1 cellular context compared by ENCODE assay signal in the genomic region with DNA sequence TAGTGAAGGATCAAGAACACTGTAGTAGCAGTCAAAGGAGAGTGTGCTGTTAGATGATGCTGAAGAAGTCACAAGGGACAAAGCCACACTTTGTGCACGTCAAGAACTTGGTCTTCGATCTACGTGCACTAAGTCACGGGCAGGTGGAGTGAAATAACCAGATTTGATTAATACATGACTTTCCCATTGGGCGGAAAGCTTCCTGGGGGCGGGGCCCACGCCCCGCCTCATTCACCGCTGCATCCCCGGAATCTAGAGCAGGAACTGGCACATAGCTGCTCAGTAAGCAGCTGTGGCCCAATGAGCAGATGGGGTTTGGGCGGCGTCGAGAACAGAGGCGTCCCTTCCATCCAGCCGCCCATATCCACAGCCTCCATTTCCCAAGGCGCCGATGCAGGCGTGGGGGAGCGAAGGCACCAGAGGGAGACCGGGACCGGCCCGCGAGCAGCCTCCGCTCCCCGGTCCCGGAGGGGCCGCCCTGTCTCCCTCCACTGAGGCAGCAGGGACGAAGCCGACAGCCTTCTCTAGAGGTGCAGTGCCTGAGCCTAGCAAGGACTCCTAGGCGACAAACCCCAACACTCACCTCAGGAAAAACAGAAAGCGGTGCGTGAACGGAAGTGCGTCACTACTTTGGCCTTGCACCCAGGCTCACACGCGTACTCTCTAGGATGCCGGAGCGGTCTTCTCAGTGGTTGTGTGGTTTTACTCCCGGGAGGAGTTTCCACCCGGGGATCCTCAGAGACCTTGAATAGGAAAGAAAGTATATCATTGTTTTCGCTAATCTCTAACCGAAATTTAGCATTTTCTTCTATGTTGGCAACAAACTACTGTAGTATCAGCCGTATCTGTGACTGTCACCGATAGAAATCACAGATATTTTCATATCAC.
TF ChIP-seq lines count a peak whose summit lies in the region.

No MANE protein-coding gene starts in this region.

TF ChIP-seq in SK-N-SH, 30 proteins besides CTCF, POLR2A, EP300 and RAD21 (continued from another document):
- TF ChIP-seq CHD2 (IDR thresholded peaks at IDR 0.05; ENCODE audit: low read length, partially characterized antibody) = no peak
- no peak for TF ChIP-seq RCOR1 (IDR thresholded peaks at IDR 0.05; ENCODE audit: low read length)
- TF ChIP-seq, protein P1, sequence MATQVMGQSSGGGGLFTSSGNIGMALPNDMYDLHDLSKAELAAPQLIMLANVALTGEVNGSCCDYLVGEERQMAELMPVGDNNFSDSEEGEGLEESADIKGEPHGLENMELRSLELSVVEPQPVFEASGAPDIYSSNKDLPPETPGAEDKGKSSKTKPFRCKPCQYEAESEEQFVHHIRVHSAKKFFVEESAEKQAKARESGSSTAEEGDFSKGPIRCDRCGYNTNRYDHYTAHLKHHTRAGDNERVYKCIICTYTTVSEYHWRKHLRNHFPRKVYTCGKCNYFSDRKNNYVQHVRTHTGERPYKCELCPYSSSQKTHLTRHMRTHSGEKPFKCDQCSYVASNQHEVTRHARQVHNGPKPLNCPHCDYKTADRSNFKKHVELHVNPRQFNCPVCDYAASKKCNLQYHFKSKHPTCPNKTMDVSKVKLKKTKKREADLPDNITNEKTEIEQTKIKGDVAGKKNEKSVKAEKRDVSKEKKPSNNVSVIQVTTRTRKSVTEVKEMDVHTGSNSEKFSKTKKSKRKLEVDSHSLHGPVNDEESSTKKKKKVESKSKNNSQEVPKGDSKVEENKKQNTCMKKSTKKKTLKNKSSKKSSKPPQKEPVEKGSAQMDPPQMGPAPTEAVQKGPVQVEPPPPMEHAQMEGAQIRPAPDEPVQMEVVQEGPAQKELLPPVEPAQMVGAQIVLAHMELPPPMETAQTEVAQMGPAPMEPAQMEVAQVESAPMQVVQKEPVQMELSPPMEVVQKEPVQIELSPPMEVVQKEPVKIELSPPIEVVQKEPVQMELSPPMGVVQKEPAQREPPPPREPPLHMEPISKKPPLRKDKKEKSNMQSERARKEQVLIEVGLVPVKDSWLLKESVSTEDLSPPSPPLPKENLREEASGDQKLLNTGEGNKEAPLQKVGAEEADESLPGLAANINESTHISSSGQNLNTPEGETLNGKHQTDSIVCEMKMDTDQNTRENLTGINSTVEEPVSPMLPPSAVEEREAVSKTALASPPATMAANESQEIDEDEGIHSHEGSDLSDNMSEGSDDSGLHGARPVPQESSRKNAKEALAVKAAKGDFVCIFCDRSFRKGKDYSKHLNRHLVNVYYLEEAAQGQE (IDR thresholded peaks at IDR 0.05; ENCODE audit: low read depth, low read length) = no peak
- TF ChIP-seq MXI1 (IDR thresholded peaks at IDR 0.05; ENCODE audit: low read depth, low read length) = peak; percentile 73; the same call in 1 of the 2 replicates
- TF ChIP-seq, protein P2, sequence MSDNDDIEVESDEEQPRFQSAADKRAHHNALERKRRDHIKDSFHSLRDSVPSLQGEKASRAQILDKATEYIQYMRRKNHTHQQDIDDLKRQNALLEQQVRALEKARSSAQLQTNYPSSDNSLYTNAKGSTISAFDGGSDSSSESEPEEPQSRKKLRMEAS (IDR thresholded peaks at IDR 0.05; ENCODE audit: low read depth) = peak; percentile 75; the same call in 1 of the 2 replicates
- no peak for TF ChIP-seq GATA2 (CRISPR knock-in tag; IDR thresholded peaks at IDR 0.05)
- no peak for TF ChIP-seq RFX5 (IDR thresholded peaks at IDR 0.05; ENCODE audit: low read length)
- TF ChIP-seq TCF12 (IDR thresholded peaks at IDR 0.05) = no peak
- TF ChIP-seq, protein P3, sequence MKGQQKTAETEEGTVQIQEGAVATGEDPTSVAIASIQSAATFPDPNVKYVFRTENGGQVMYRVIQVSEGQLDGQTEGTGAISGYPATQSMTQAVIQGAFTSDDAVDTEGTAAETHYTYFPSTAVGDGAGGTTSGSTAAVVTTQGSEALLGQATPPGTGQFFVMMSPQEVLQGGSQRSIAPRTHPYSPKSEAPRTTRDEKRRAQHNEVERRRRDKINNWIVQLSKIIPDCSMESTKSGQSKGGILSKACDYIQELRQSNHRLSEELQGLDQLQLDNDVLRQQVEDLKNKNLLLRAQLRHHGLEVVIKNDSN (IDR thresholded peaks at IDR 0.05; ENCODE audit: borderline replicate concordance, low read depth) = no peak; the same call in 1 of the 2 replicates
- no peak for TF ChIP-seq SMC3 (IDR thresholded peaks at IDR 0.05; ENCODE audit: low read depth, low read length)
- TF ChIP-seq ELF1 (IDR thresholded peaks at IDR 0.05) = 0 out of 2 replicates have a peak, but pooled peaks have one; percentile 31
- TF ChIP-seq FOSL2 (IDR thresholded peaks at IDR 0.05; ENCODE audit: borderline replicate concordance, low read depth) = no peak
- TF ChIP-seq, protein P4, sequence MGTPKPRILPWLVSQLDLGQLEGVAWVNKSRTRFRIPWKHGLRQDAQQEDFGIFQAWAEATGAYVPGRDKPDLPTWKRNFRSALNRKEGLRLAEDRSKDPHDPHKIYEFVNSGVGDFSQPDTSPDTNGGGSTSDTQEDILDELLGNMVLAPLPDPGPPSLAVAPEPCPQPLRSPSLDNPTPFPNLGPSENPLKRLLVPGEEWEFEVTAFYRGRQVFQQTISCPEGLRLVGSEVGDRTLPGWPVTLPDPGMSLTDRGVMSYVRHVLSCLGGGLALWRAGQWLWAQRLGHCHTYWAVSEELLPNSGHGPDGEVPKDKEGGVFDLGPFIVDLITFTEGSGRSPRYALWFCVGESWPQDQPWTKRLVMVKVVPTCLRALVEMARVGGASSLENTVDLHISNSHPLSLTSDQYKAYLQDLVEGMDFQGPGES (IDR thresholded peaks at IDR 0.05; ENCODE audit: low read depth, low read length) = no peak
- no peak for TF ChIP-seq FOXJ3 (CRISPR knock-in tag; IDR thresholded peaks at IDR 0.05)
- TF ChIP-seq, protein P5, sequence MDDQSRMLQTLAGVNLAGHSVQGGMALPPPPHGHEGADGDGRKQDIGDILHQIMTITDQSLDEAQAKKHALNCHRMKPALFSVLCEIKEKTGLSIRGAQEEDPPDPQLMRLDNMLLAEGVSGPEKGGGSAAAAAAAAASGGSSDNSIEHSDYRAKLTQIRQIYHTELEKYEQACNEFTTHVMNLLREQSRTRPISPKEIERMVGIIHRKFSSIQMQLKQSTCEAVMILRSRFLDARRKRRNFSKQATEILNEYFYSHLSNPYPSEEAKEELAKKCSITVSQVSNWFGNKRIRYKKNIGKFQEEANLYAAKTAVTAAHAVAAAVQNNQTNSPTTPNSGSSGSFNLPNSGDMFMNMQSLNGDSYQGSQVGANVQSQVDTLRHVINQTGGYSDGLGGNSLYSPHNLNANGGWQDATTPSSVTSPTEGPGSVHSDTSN (IDR thresholded peaks at IDR 0.05) = no peak
- no peak for TF ChIP-seq EZH2phosphoT487 (IDR thresholded peaks at IDR 0.05; ENCODE audit: borderline replicate concordance, low read depth)
- no peak for TF ChIP-seq TEAD4 (IDR thresholded peaks at IDR 0.05; ENCODE audit: borderline replicate concordance, insufficient read depth)
- TF ChIP-seq, protein P6, sequence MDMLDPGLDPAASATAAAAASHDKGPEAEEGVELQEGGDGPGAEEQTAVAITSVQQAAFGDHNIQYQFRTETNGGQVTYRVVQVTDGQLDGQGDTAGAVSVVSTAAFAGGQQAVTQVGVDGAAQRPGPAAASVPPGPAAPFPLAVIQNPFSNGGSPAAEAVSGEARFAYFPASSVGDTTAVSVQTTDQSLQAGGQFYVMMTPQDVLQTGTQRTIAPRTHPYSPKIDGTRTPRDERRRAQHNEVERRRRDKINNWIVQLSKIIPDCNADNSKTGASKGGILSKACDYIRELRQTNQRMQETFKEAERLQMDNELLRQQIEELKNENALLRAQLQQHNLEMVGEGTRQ (IDR thresholded peaks at IDR 0.05; ENCODE audit: borderline replicate concordance, low read depth, low read length) = no peak
- no peak for TF ChIP-seq NRF1 (IDR thresholded peaks at IDR 0.05; ENCODE audit: low read depth, low read length)
- 0 out of 2 replicates have a peak, but pooled peaks have one; percentile 68 for TF ChIP-seq YY1 (IDR thresholded peaks at IDR 0.05; ENCODE audit: low read depth)
- no peak for TF ChIP-seq RXRA (IDR thresholded peaks at IDR 0.05; ENCODE audit: borderline replicate concordance, low read depth)
